Comparison of ENCODE assay signal across 14 cellular contexts in genomic region chr16:23119570-23119969, GRCh38. TPM values are rescaled to one million over a fixed set of nuclear protein-coding genes. Genes with fewer than 3 reads are reported as not detected.
DNase-seq lines count a peak whose midpoint lies in the region; ATAC-seq and TF ChIP-seq lines count a peak whose summit lies in the region.
"Had no signal": no experiment of that assay in that cellular context is flagged by ENCODE, and none has a peak within 500 bp of the region (broad histone marks: within the 10 kb centered on the region; RNA-seq: fewer than 3 reads in every experiment).

No MANE protein-coding gene starts in this region.

- POLR2A ChIA-PET in activated CD4-positive, alpha-beta memory T cell treated with anti-CD3 and anti-CD28 coated beads, Interleukin-2, amount 10 ng/mL, durations not matched to agents 7 days and 5 days (lab: Charles Lee), result no interaction called here

- TF ChIP-seq POLR2A in breast epithelium (IDR thresholded peaks at IDR 0.05) (no peak), uterus (IDR thresholded peaks at IDR 0.05) (no peak)

- H3K27ac Mint-ChIP-seq in activated CD4-positive, alpha-beta memory T cell treated with anti-CD3 and anti-CD28 coated beads, Interleukin-2, amount 10 ng/mL, durations not matched to agents 7 days and 5 days, result no peak overlapping the region

- no peak for ATAC-seq in heart right ventricle
- ATAC-seq in Right ventricle myocardium superior (ENCODE audit: poor library complexity), result no peak
- ATAC-seq: natural killer cell treated with Interleukin-12 subunit alpha and Interleukin-12 subunit beta and Interleukin-15 and Interleukin-18, amount 100 ng/mL, for 72 hours; Right ventricle myocardium inferior had no signal

- 26 to 27% methylated on average over 2 of the region's 2 CpGs for WGBS in heart right ventricle, 2 donors

- DNase-seq in heart right ventricle (no peak), Right ventricle myocardium superior (no peak), breast epithelium (ENCODE audit: low spot score in 2 of 2) (no peak), iris pigment epithelial cell (ENCODE audit: low read depth) (peak; percentile 81), uterus (no peak), hypothalamus (lab: John Stamatoyannopoulos, UW) (no peak), NCI-H1694 (lab: John Stamatoyannopoulos, UW) (no peak)
- DNase-seq in activated CD4-positive, alpha-beta memory T cell treated with anti-CD3 and anti-CD28 coated beads, Interleukin-2, amount 10 ng/mL, durations not matched to agents 7 days and 5 days, result no peak
- DNase-seq: Caco-2, NCI-H1092 treated with DMSO at 0.1 percent for 48 hours, NCI-H748 treated with DMSO at 0.1 percent for 48 hours, tibial artery had no signal

- intact Hi-C loops in heart right ventricle (cut with DNase I) (no loop called here), Right ventricle myocardium superior (cut with DNase I) (no loop called here), breast epithelium (cut with DNase I; ENCODE audit: low total_unique reads) (no loop called here), uterus (cut with DNase I; ENCODE audit: low total_unique reads) (no loop called here)

- TF ChIP-seq CTCF in heart right ventricle (IDR thresholded peaks at IDR 0.05), result no peak
- TF ChIP-seq CTCF in breast epithelium (IDR thresholded peaks at IDR 0.05), result no peak
- no peak for TF ChIP-seq CTCF in uterus (IDR thresholded peaks at IDR 0.05)

- H3K27ac ChIP-seq in heart right ventricle (peak overlapping the region in 6 of 10 donors; percentile 9 to 41 (median 26)), breast epithelium (peak overlapping the region; percentile 52 to 76), uterus (peak overlapping the region; percentile 85 to 96)

- H3K27me3 ChIP-seq in heart right ventricle (no peaks in the 10 kb centered on the region), breast epithelium (no peaks in the 10 kb centered on the region), uterus (no peaks in the 10 kb centered on the region)
- H3K27me3 ChIP-seq: tibial artery had no signal

- CTCF ChIA-PET in activated CD4-positive, alpha-beta memory T cell treated with anti-CD3 and anti-CD28 coated beads, Interleukin-2, amount 10 ng/mL, durations not matched to agents 7 days and 5 days (lab: Charles Lee), result no interaction called here

- no peaks in the 10 kb centered on the region for H3K36me3 Mint-ChIP-seq in activated CD4-positive, alpha-beta memory T cell treated with anti-CD3 and anti-CD28 coated beads, Interleukin-2, amount 10 ng/mL, durations not matched to agents 7 days and 5 days (ENCODE audit: low read depth)
- H3K36me3 Mint-ChIP-seq: natural killer cell treated with Interleukin-12 subunit alpha and Interleukin-12 subunit beta and Interleukin-15 and Interleukin-18, amount 100 ng/mL, for 72 hours had no signal

- no peaks in the 10 kb centered on the region for H3K27me3 Mint-ChIP-seq in activated CD4-positive, alpha-beta memory T cell treated with anti-CD3 and anti-CD28 coated beads, Interleukin-2, amount 10 ng/mL, durations not matched to agents 7 days and 5 days
- H3K27me3 Mint-ChIP-seq: natural killer cell treated with Interleukin-12 subunit alpha and Interleukin-12 subunit beta and Interleukin-15 and Interleukin-18, amount 100 ng/mL, for 72 hours had no signal

- no peak overlapping the region for H3K4me3 Mint-ChIP-seq in activated CD4-positive, alpha-beta memory T cell treated with anti-CD3 and anti-CD28 coated beads, Interleukin-2, amount 10 ng/mL, durations not matched to agents 7 days and 5 days
- H3K4me3 Mint-ChIP-seq: natural killer cell treated with Interleukin-12 subunit alpha and Interleukin-12 subunit beta and Interleukin-15 and Interleukin-18, amount 100 ng/mL, for 72 hours had no signal

- H3K4me1 ChIP-seq in heart right ventricle (peaks cover 0 to 78% (median 47%) of the 10 kb centered on the region in 9 donors), breast epithelium (no peaks in the 10 kb centered on the region), uterus (peaks cover 12 to 19% of the 10 kb centered on the region in 2 donors)
- H3K4me1 ChIP-seq: Caco-2 had no signal

- no peaks in the 10 kb centered on the region for H3K4me1 Mint-ChIP-seq in activated CD4-positive, alpha-beta memory T cell treated with anti-CD3 and anti-CD28 coated beads, Interleukin-2, amount 10 ng/mL, durations not matched to agents 7 days and 5 days

- no peaks in the 10 kb centered on the region for H3K36me3 ChIP-seq in heart right ventricle
- no peaks in the 10 kb centered on the region for H3K36me3 ChIP-seq in breast epithelium
- H3K36me3 ChIP-seq in uterus, result no peaks in the 10 kb centered on the region
- H3K36me3 ChIP-seq: tibial artery had no signal

- H3K4me3 ChIP-seq in heart right ventricle (no peak overlapping the region), breast epithelium (no peak overlapping the region), uterus (no peak overlapping the region)
- H3K4me3 ChIP-seq: tibial artery had no signal

- no peaks in the 10 kb centered on the region for H3K9me3 Mint-ChIP-seq in activated CD4-positive, alpha-beta memory T cell treated with anti-CD3 and anti-CD28 coated beads, Interleukin-2, amount 10 ng/mL, durations not matched to agents 7 days and 5 days
- H3K9me3 Mint-ChIP-seq: natural killer cell treated with Interleukin-12 subunit alpha and Interleukin-12 subunit beta and Interleukin-15 and Interleukin-18, amount 100 ng/mL, for 72 hours had no signal

- no peaks in the 10 kb centered on the region for H3K9me3 ChIP-seq in heart right ventricle
- H3K9me3 ChIP-seq in breast epithelium, result no peaks in the 10 kb centered on the region
- H3K9me3 ChIP-seq in uterus, result no peaks in the 10 kb centered on the region
- H3K9me3 ChIP-seq: Caco-2, tibial artery had no signal

RNA-seq across cellular contexts. Expression of gene USP31, which starts 29.7 kb away (rescaled TPM):
- total RNA-seq in heart right ventricle (10 to 100 TPM; 19.0 to 32.1 (median 23.2) TPM), Right ventricle myocardium superior (25.7 TPM), breast epithelium (10 to 100 TPM in 2 of 3 donors, 1 to 10 TPM in 1; 6.7 to 40.7 (median 21.0) TPM), uterus (10 to 100 TPM; 11.8 to 62.0 (median 28.2) TPM)
- polyA plus RNA-seq in heart right ventricle, result 10 to 100 TPM in 1 of 2 donors, 1 to 10 TPM in 1; 8.9 to 21.8 TPM
- 1 to 10 TPM; 5.1 to 5.4 TPM for total RNA-seq in activated CD4-positive, alpha-beta memory T cell treated with anti-CD3 and anti-CD28 coated beads, Interleukin-2, amount 10 ng/mL, durations not matched to agents 7 days and 5 days

Comparison
In these comparisons a context has a peak if more than half of its experiments do, and no peak if none do; other contexts are left out.
1. H3K27ac ChIP-seq: peak in every context shown above with its lines; median percentile 90 in uterus; 64 in breast epithelium; 26 in heart right ventricle.